1 cellular context compared by ENCODE assay signal in the genomic region with DNA sequence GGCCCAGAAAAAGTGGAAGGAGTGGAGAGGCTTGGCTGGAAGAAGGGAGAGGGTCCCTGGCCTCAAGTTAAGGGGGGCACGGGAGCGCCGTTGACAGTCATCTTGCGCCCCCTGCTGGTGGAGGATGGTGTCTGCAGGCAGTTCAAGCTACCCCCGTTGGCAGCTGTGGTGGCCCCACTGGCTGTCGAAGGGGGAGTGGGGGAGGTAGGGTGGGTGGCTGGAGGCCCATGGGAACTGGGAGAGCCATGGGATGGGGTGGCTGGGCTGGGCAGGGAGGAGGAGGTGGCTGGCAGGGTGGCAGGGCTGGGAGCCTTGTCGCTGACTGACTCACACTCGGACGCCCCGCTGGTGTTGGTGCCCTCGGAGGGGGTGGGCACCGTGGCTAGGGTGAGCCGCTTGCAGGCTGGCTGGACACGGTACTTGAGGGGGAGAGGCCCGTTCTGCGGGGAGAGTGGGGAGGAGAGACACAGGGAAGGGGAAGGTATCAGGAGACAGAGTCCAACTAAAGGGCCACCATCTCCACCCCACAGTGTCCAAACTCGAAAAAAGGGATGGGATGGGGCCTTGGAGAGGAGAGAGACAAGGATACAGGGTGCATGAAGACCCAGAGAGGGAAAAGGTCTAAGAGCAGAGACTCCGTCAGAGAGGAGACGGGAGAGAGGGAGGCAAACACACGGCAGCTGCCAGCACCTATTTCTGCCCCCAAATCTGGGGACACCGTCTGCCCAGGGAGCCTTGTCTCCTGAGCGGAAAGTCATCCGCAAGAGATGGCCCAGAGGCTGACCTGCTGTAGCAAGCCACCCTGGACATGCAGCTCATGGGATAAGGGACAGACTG.
TF ChIP-seq lines count a peak whose summit lies in the region.

No MANE protein-coding gene starts in this region.

TF ChIP-seq in SK-N-SH, 30 proteins besides CTCF, POLR2A, EP300 and RAD21 (continued from another document):
- TF ChIP-seq, protein P1, sequence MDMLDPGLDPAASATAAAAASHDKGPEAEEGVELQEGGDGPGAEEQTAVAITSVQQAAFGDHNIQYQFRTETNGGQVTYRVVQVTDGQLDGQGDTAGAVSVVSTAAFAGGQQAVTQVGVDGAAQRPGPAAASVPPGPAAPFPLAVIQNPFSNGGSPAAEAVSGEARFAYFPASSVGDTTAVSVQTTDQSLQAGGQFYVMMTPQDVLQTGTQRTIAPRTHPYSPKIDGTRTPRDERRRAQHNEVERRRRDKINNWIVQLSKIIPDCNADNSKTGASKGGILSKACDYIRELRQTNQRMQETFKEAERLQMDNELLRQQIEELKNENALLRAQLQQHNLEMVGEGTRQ (IDR thresholded peaks at IDR 0.05; ENCODE audit: borderline replicate concordance, low read depth, low read length), result no peak
- TF ChIP-seq NFIC (IDR thresholded peaks at IDR 0.05; ENCODE audit: borderline replicate concordance) (no peak), TEAD4 (IDR thresholded peaks at IDR 0.05; ENCODE audit: borderline replicate concordance, insufficient read depth) (no peak), FOSL2 (IDR thresholded peaks at IDR 0.05; ENCODE audit: borderline replicate concordance, low read depth) (no peak), GABPA (IDR thresholded peaks at IDR 0.05; ENCODE audit: low read depth) (no peak), EZH2phosphoT487 (IDR thresholded peaks at IDR 0.05; ENCODE audit: borderline replicate concordance, low read depth) (no peak), POLR2AphosphoS5 (IDR thresholded peaks at IDR 0.05; ENCODE audit: low read depth, low read length) (no peak), ELF1 (IDR thresholded peaks at IDR 0.05) (no peak)
